In the genomic region with DNA sequence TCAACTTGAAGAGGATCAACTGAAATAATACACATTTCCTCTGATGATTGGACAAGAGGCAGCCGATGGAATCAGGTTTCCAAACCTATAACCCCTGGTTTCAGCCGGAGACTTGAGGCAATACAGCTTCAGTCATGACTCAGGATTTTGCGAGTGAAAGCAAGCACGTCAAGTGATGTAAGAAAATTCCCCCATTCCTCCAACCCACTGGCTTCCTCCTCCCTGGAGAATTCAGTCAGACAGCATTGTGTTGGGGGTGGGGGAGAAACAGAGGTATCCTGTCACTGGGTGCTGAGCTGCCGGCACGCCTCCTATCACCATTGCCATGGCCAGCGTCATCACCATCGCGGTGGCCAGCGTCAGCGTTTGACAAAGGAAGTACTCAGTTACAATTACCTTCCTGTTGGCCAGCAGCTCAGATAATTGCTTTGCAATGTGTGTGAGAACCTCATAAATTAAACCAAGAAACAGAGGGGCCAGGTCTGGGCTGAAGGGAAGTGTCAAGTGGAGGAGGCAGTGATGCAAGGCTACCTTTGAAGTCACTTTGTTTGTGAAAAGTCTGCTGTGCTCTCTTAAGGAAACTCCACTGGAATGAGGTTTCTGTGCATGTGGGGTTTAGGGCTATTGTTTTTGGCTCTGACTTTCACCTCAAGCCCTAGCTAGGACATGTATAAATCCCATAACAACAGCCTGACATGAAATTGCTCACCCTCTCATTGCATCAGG, we compare ENCODE assay signal across 7 cellular contexts. TPM values are rescaled to one million over a fixed set of nuclear protein-coding genes. Genes with fewer than 3 reads are reported as not detected.
DNase-seq lines count a peak whose midpoint lies in the region; ATAC-seq lines count a peak whose summit lies in the region.

No MANE protein-coding gene starts in this region.

- ATAC-seq in stimulated activated naive CD8-positive, alpha-beta T cell treated with anti-CD3 and anti-CD28 coated beads, Interleukin-15, amount 100 ng/mL, for 72 hours, result peak; percentile 93

- H3K4me3 Mint-ChIP-seq in activated CD4-positive, alpha-beta T cell treated with anti-CD3 and anti-CD28 coated beads, Interleukin-2, amount 10 ng/mL, durations not matched to agents 7 days and 5 days, result no peak overlapping the region
- peak overlapping the region; percentile 59 to 74 for H3K4me3 Mint-ChIP-seq in stimulated activated naive CD8-positive, alpha-beta T cell treated with anti-CD3 and anti-CD28 coated beads, Interleukin-15, amount 100 ng/mL, for 72 hours

- peaks cover 75% of the 10 kb centered on the region for H3K4me1 Mint-ChIP-seq in activated CD4-positive, alpha-beta T cell treated with anti-CD3 and anti-CD28 coated beads, Interleukin-2, amount 10 ng/mL, durations not matched to agents 7 days and 5 days
- H3K4me1 Mint-ChIP-seq in stimulated activated naive CD8-positive, alpha-beta T cell treated with anti-CD3 and anti-CD28 coated beads, Interleukin-15, amount 100 ng/mL, for 72 hours, result peaks cover 78% of the 10 kb centered on the region

- POLR2A ChIA-PET in activated CD4-positive, alpha-beta T cell treated with anti-CD3 and anti-CD28 coated beads, Interleukin-2, amount 10 ng/mL, durations not matched to agents 7 days and 5 days (lab: Charles Lee), result no interaction called here

- CTCF ChIA-PET in activated CD4-positive, alpha-beta T cell treated with anti-CD3 and anti-CD28 coated beads, Interleukin-2, amount 10 ng/mL, durations not matched to agents 7 days and 5 days (lab: Charles Lee), result interaction anchor here (1.1 to 2.6 kb wide), 7 partner anchors 8 to 36 kb away, joined by 3 to 8 read pairs (median 5); no protein-coding TSS in a partner anchor

- DNase-seq in GOT3 (lab: John Stamatoyannopoulos, UW), result peak; percentile 84
- peak; percentile 93 for DNase-seq in NCI-H2196 (lab: John Stamatoyannopoulos, UW; ENCODE audit: unreplicated experiment)
- DNase-seq in activated CD4-positive, alpha-beta T cell treated with anti-CD3 and anti-CD28 coated beads, Interleukin-2, amount 10 ng/mL, durations not matched to agents 7 days and 5 days, result peak; percentile 28
- DNase-seq in epidermal melanocyte (ENCODE audit: insufficient read length, low spot score), result peak; percentile 26
- peak; percentile 97 for DNase-seq in myocyte (ENCODE audit: low read depth)
- peak; percentile 49 to 93 for DNase-seq in stimulated activated naive CD8-positive, alpha-beta T cell treated with anti-CD3 and anti-CD28 coated beads, Interleukin-15, amount 100 ng/mL, for 72 hours
- DNase-seq in inferior parietal cortex (ENCODE audit: extremely low spot score), result no peak

- peak overlapping the region; percentile 88 for H3K27ac Mint-ChIP-seq in activated CD4-positive, alpha-beta T cell treated with anti-CD3 and anti-CD28 coated beads, Interleukin-2, amount 10 ng/mL, durations not matched to agents 7 days and 5 days
- H3K27ac Mint-ChIP-seq in stimulated activated naive CD8-positive, alpha-beta T cell treated with anti-CD3 and anti-CD28 coated beads, Interleukin-15, amount 100 ng/mL, for 72 hours, result peak overlapping the region; percentile 93 to 99

- H3K9me3 Mint-ChIP-seq in activated CD4-positive, alpha-beta T cell treated with anti-CD3 and anti-CD28 coated beads, Interleukin-2, amount 10 ng/mL, durations not matched to agents 7 days and 5 days, result peaks cover 23% of the 10 kb centered on the region
- H3K9me3 Mint-ChIP-seq in stimulated activated naive CD8-positive, alpha-beta T cell treated with anti-CD3 and anti-CD28 coated beads, Interleukin-15, amount 100 ng/mL, for 72 hours, result no peaks in the 10 kb centered on the region

- H3K27me3 Mint-ChIP-seq in activated CD4-positive, alpha-beta T cell treated with anti-CD3 and anti-CD28 coated beads, Interleukin-2, amount 10 ng/mL, durations not matched to agents 7 days and 5 days, result no peaks in the 10 kb centered on the region
- H3K27me3 Mint-ChIP-seq in stimulated activated naive CD8-positive, alpha-beta T cell treated with anti-CD3 and anti-CD28 coated beads, Interleukin-15, amount 100 ng/mL, for 72 hours, result no peaks in the 10 kb centered on the region

- peaks cover 35% of the 10 kb centered on the region for H3K36me3 Mint-ChIP-seq in activated CD4-positive, alpha-beta T cell treated with anti-CD3 and anti-CD28 coated beads, Interleukin-2, amount 10 ng/mL, durations not matched to agents 7 days and 5 days (ENCODE audit: low read depth)

RNA-seq across cellular contexts. Expression of a gene that starts 50.3 kb away (rescaled TPM):
- 100 to 1,000 TPM; 102 to 103 TPM for total RNA-seq in activated CD4-positive, alpha-beta T cell treated with anti-CD3 and anti-CD28 coated beads, Interleukin-2, amount 10 ng/mL, durations not matched to agents 7 days and 5 days
- total RNA-seq in myocyte, result 13.5 and 14.8 TPM in 2 replicates
- 151 TPM for polyA plus RNA-seq in myocyte (2012)
